Comparison of ENCODE assay signal across 26 cellular contexts in the genomic region with DNA sequence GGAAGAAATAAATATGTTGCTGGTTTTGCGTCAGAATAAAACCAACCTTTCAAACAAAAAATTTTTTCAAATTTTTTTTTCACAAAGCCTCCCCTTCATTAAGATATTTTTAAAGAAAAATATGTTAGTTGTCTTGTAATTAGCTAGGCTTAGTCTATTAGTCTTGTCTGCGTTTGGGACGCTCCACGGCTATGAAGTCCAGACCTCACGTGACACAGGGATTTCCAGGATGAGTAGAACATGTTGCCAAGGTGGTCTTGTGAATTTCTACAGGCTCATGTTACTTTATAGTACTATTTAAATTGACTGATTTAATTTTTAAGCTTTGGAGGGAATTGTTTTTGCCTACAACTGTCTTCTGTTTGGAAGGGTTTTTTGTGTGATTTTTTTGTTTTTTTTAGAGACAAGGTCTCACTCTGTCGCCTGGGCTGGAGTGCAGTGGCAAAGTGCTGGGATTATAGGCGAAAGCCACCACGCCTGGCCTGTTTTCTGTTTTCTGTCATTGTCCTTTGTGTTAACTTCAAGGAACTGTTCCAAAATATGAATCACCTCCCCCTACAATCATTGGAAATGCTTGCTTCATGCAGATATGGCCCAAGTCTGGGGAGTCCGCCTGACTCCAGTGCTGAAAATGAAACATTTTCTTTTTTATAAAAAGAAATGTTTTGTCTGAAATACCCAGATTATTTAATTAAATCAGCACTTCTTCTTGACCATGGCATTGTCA. TPM values are rescaled to one million over a fixed set of nuclear protein-coding genes. Genes with fewer than 3 reads are reported as not detected.
A peak's percentile ranks its signal among the peaks of the same experiment; 100 is the strongest.
DNase-seq lines count a peak whose midpoint lies in the region; ATAC-seq, FAIRE-seq and TF ChIP-seq lines count a peak whose summit lies in the region.
"Had no signal": no experiment of that assay in that cellular context is flagged by ENCODE, and none has a peak within 500 bp of the region (broad histone marks: within the 10 kb centered on the region; RNA-seq: fewer than 3 reads in every experiment).

No MANE protein-coding gene starts in this region.

- H3K27ac ChIP-seq in temporal lobe (ENCODE audit: low read depth, low read length): peak overlapping the region; percentile 98
- H3K27ac ChIP-seq in pancreas: no peak overlapping the region
- no peak overlapping the region for H3K27ac ChIP-seq in sigmoid colon

- peak; percentile 13 for FAIRE-seq in islet of Langerhans (lab: Jason Lieb, UNC)
- no peak for FAIRE-seq in pancreas (lab: Jason Lieb, UNC)
- FAIRE-seq: endometrium had no signal

- 80 to 82% methylated on average over 9 of the region's 9 CpGs for WGBS in pancreas, 2 donors
- 82 to 84% methylated on average over 9 of the region's 9 CpGs for WGBS in sigmoid colon, 2 donors

- peak; percentile 22 for DNase-seq in astrocyte of the hippocampus (ENCODE audit: low read depth, low spot score)
- peak; percentile 20 for DNase-seq in fibroblast of the aortic adventitia (ENCODE audit: low read depth)
- DNase-seq in pancreas: no peak
- DNase-seq in sigmoid colon: no peak
- DNase-seq: activated CD4-positive, alpha-beta memory T cell treated with anti-CD3 and anti-CD28 coated beads, Interleukin-2, amount 10 ng/mL, durations not matched to agents 7 days and 5 days; activated effector memory CD4-positive, alpha-beta T cell treated with anti-CD3 and anti-CD28 coated beads, Interleukin-2, amount 50 U/mL, for 16 hours; activated naive CD8-positive, alpha-beta T cell treated with anti-CD3 and anti-CD28 coated beads, Interleukin-2, amount 10 ng/mL, durations not matched to agents 7 days and 5 days; CD4-positive, CD25-positive, alpha-beta regulatory T cell; EL; immature natural killer cell; NCI-H1105; NCI-H1930; NCI-H69; retina; stimulated activated CD4-positive, alpha-beta T cell treated with anti-CD3 and anti-CD28 coated beads, Interleukin-12 subunit alpha, Interleukin-12 subunit beta, amount 100 ng/mL, for 4 hours; stimulated activated CD4-positive, alpha-beta T cell treated with anti-CD3 and anti-CD28 coated beads, Interleukin-4, amount 100 ng/mL, for 4 hours; stimulated activated naive CD8-positive, alpha-beta T cell treated with anti-CD3 and anti-CD28 coated beads, Interleukin-15, Interleukin-2, amounts not matched to agents 100 U/mL and 50 U/mL, for 24 hours; T-helper 1 cell; trophoblast cell had no signal

- H3K4me3 ChIP-seq in fibroblast of the aortic adventitia (ENCODE audit: low read depth, low read length): no peak overlapping the region
- H3K4me3 ChIP-seq in pancreas: no peak overlapping the region
- no peak overlapping the region for H3K4me3 ChIP-seq in sigmoid colon
- H3K4me3 ChIP-seq: lung had no signal

- TF ChIP-seq CTCF in fibroblast of the aortic adventitia (IDR thresholded peaks at IDR 0.05; ENCODE audit: insufficient read depth, low read length) (no peak), pancreas (IDR thresholded peaks at IDR 0.05) (no peak), sigmoid colon (IDR thresholded peaks at IDR 0.05) (no peak)

- H3K9me3 ChIP-seq in pancreas (no peaks in the 10 kb centered on the region), sigmoid colon (no peaks in the 10 kb centered on the region)

- no peaks in the 10 kb centered on the region for H3K36me3 ChIP-seq in pancreas
- H3K36me3 ChIP-seq in sigmoid colon: no peaks in the 10 kb centered on the region

- intact Hi-C loops in pancreas (cut with DNase I) (no loop called here), sigmoid colon (cut with DNase I) (no loop called here)

- H3K4me1 ChIP-seq in pancreas: no peaks in the 10 kb centered on the region
- peaks cover 0 to 3% (median 0%) of the 10 kb centered on the region in 4 donors for H3K4me1 ChIP-seq in sigmoid colon

- H3K27me3 ChIP-seq in pancreas (no peaks in the 10 kb centered on the region), sigmoid colon (no peaks in the 10 kb centered on the region)

- ATAC-seq in pancreas (no peak), HG02759 (IDR thresholded peaks at IDR 0.05; ENCODE audit: unreplicated experiment) (no peak)
- ATAC-seq: HCT116; stimulated activated naive CD8-positive, alpha-beta T cell treated with anti-CD3 and anti-CD28 coated beads, Interleukin-15, Interleukin-2, amounts not matched to agents 100 U/mL and 50 U/mL, for 24 hours had no signal

- TF ChIP-seq EP300 in sigmoid colon (IDR thresholded peaks at IDR 0.05): no peak

- TF ChIP-seq POLR2A in sigmoid colon (IDR thresholded peaks at IDR 0.05): no peak

RNA-seq across cellular contexts. Expression of a gene that starts 26.2 kb away (rescaled TPM):
- 5.6 and 8.3 TPM in 2 replicates for total RNA-seq in fibroblast of the aortic adventitia (ENCODE audit: low replicate concordance)
- 1.2 TPM for total RNA-seq in temporal lobe
- 10 to 100 TPM in 2 of 6 donors, 1 to 10 TPM in 4; 5.1 to 10.1 (median 8.6) TPM for total RNA-seq in pancreas
- 1 to 10 TPM; 2.4 to 3.1 TPM for polyA plus RNA-seq in pancreas
- 10 to 100 TPM in 1 of 4 donors, 1 to 10 TPM in 3; 3.5 to 12.1 (median 8.0) TPM for total RNA-seq in sigmoid colon
- 1 to 10 TPM; 6.0 to 7.9 (median 6.4) TPM for polyA plus RNA-seq in sigmoid colon
- total RNA-seq: activated CD4-positive, alpha-beta memory T cell treated with anti-CD3 and anti-CD28 coated beads, Interleukin-2, amount 10 ng/mL, durations not matched to agents 7 days and 5 days; CD4-positive, CD25-positive, alpha-beta regulatory T cell had no signal
- polyA plus RNA-seq: CD4-positive, CD25-positive, alpha-beta regulatory T cell; IgD-negative memory B cell had no signal

Comparison
In these comparisons a context has a peak if more than half of its experiments do, and no peak if none do; other contexts are left out.
1. DNase-seq: peak in astrocyte of the hippocampus (single experiment) and fibroblast of the aortic adventitia (single experiment); none in pancreas (0 of 6) and sigmoid colon (single experiment).